14 cellular contexts compared by ENCODE assay signal in the genomic region with DNA sequence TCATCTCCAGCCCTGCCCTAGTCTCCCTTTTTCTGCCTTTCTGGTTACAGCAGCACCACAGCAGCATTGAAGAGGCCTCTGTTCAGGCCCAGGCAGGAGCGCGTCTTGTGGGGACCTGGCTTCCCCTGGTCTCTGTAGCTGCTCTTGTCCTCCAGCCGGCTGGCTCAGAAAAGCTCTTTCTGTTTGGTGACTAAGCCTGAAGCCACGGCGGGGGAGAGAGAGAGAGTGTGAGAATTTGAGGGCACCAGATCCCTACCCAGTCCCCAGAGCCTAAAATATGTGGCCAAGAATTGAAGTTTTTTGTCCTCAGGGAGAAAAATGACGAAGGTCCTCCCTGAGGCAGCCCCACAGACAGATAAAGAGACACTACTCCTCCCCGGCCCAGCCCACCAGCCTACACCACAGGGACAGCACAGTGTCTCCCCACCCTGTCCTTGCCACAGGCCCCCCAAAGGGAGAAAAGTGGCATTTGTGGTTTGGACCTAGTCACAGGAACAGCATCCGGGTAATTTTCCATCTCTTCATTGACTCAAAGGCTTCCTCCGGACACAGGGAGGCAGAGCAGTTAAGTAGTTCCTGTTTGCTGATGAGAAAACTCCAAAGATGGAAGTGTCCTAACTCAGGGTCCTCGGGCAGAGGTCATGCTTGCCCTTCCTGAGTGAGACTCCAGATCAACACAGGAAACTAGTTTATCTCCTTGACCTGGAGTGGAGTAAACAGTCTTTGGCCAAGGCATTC. TPM values are rescaled to one million over a fixed set of nuclear protein-coding genes. Genes with fewer than 3 reads are reported as not detected.
DNase-seq lines count a peak whose midpoint lies in the region; ATAC-seq, FAIRE-seq and TF ChIP-seq lines count a peak whose summit lies in the region.
"Had no signal": no experiment of that assay in that cellular context is flagged by ENCODE, and none has a peak within 500 bp of the region (broad histone marks: within the 10 kb centered on the region; RNA-seq: fewer than 3 reads in every experiment).

No MANE protein-coding gene starts in this region.

- peak overlapping the region; percentile 81 for H3K27ac Mint-ChIP-seq in osteocyte (ENCODE audit: unreplicated experiment)
- H3K27ac Mint-ChIP-seq in T-helper 2 cell treated with Interferon-gamma antibody and Interleukin-4, amounts not matched to agents 5 μg/mL and 100 μg/mL, for 36 hours: no peak overlapping the region
- H3K27ac Mint-ChIP-seq: activated T-helper 2 cell treated with anti-CD3 and anti-CD28 coated beads, Interferon-gamma antibody, Interleukin-2, Interleukin-4, amounts not matched to agents 10 μg/mL and 5 μg/mL and 100 μg/mL, durations not matched to agents 14 hours and 24 hours and 36 hours had no signal

- peaks cover 39% of the 10 kb centered on the region for H3K4me1 Mint-ChIP-seq in osteocyte (ENCODE audit: unreplicated experiment)
- H3K4me1 Mint-ChIP-seq in T-helper 2 cell treated with Interferon-gamma antibody and Interleukin-4, amounts not matched to agents 5 μg/mL and 100 μg/mL, for 36 hours (ENCODE audit: low read depth): no peaks in the 10 kb centered on the region

- H3K27ac ChIP-seq in epithelial cell of prostate: peak overlapping the region; percentile 33

- ATAC-seq in SK-N-SH treated with all-trans-retinoic acid at 6 μM for 48 hours (peak; percentile 62), HG02623 (IDR thresholded peaks at IDR 0.05; ENCODE audit: unreplicated experiment) (no peak)

- DNase-seq in ELF-1 (ENCODE audit: low read depth, low spot score) (peak; percentile 25), epithelial cell of prostate (ENCODE audit: low read depth, low spot score) (no peak), osteocyte (ENCODE audit: extremely low spot score, unreplicated experiment) (no peak), GM12891 (ENCODE audit: insufficient read length, low spot score) (no peak), superior temporal gyrus (ENCODE audit: extremely low spot score) (no peak)
- no peak for DNase-seq in T-helper 2 cell treated with Interferon-gamma antibody and Interleukin-4, amounts not matched to agents 5 μg/mL and 100 μg/mL, for 36 hours (ENCODE audit: low spot score)
- DNase-seq: DMS153, T-helper 2 cell had no signal

- no peak for FAIRE-seq in GM12891 (lab: Jason Lieb, UNC)
- FAIRE-seq: HTR-8/SVneo had no signal

- no peak for TF ChIP-seq POLR2A in GM12891 (IDR thresholded peaks at IDR 0.05; ENCODE audit: low read depth, low read length)

- no peaks in the 10 kb centered on the region for H3K27me3 Mint-ChIP-seq in osteocyte (ENCODE audit: unreplicated experiment)
- H3K27me3 Mint-ChIP-seq in T-helper 2 cell treated with Interferon-gamma antibody and Interleukin-4, amounts not matched to agents 5 μg/mL and 100 μg/mL, for 36 hours (ENCODE audit: low read depth): peaks cover 9% of the 10 kb centered on the region

- H3K36me3 Mint-ChIP-seq in osteocyte (ENCODE audit: unreplicated experiment): no peaks in the 10 kb centered on the region
- H3K36me3 Mint-ChIP-seq in T-helper 2 cell treated with Interferon-gamma antibody and Interleukin-4, amounts not matched to agents 5 μg/mL and 100 μg/mL, for 36 hours (ENCODE audit: low read depth): no peaks in the 10 kb centered on the region

- no peak overlapping the region for H3K4me3 Mint-ChIP-seq in osteocyte (ENCODE audit: unreplicated experiment)
- no peak overlapping the region for H3K4me3 Mint-ChIP-seq in T-helper 2 cell treated with Interferon-gamma antibody and Interleukin-4, amounts not matched to agents 5 μg/mL and 100 μg/mL, for 36 hours

- no peaks in the 10 kb centered on the region for H3K9me3 Mint-ChIP-seq in osteocyte (ENCODE audit: unreplicated experiment)
- H3K9me3 Mint-ChIP-seq in T-helper 2 cell treated with Interferon-gamma antibody and Interleukin-4, amounts not matched to agents 5 μg/mL and 100 μg/mL, for 36 hours: no peaks in the 10 kb centered on the region
- H3K9me3 Mint-ChIP-seq: activated T-helper 2 cell treated with anti-CD3 and anti-CD28 coated beads, Interferon-gamma antibody, Interleukin-2, Interleukin-4, amounts not matched to agents 10 μg/mL and 5 μg/mL and 100 μg/mL, durations not matched to agents 14 hours and 24 hours and 36 hours had no signal

- no peak for TF ChIP-seq CTCF in osteocyte (IDR thresholded peaks at IDR 0.05)

TF ChIP-seq in SK-N-SH treated with all-trans-retinoic acid at 6 μM for 48 hours, 23 proteins besides CTCF, POLR2A, EP300 and RAD21 (continues in another document):
- TF ChIP-seq, protein P1, sequence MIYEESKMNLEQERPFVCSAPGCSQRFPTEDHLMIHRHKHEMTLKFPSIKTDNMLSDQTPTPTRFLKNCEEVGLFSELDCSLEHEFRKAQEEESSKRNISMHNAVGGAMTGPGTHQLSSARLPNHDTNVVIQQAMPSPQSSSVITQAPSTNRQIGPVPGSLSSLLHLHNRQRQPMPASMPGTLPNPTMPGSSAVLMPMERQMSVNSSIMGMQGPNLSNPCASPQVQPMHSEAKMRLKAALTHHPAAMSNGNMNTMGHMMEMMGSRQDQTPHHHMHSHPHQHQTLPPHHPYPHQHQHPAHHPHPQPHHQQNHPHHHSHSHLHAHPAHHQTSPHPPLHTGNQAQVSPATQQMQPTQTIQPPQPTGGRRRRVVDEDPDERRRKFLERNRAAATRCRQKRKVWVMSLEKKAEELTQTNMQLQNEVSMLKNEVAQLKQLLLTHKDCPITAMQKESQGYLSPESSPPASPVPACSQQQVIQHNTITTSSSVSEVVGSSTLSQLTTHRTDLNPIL (CRISPR knock-in tag; IDR thresholded peaks at IDR 0.05; ENCODE audit: low read depth): no peak
- TF ChIP-seq GLIS3 (CRISPR knock-in tag; IDR thresholded peaks at IDR 0.05) (no peak), ESRRG (CRISPR knock-in tag; IDR thresholded peaks at IDR 0.05) (no peak), TOX (CRISPR knock-in tag; IDR thresholded peaks at IDR 0.05; ENCODE audit: borderline replicate concordance) (no peak), ZC3H10 (CRISPR knock-in tag; IDR thresholded peaks at IDR 0.05) (no peak), BACH2 (CRISPR knock-in tag; IDR thresholded peaks at IDR 0.05; ENCODE audit: borderline replicate concordance) (no peak), SNAI2 (CRISPR knock-in tag; IDR thresholded peaks at IDR 0.05) (no peak), OSR1 (CRISPR knock-in tag; IDR thresholded peaks at IDR 0.05) (no peak)
- TF ChIP-seq, protein P2, sequence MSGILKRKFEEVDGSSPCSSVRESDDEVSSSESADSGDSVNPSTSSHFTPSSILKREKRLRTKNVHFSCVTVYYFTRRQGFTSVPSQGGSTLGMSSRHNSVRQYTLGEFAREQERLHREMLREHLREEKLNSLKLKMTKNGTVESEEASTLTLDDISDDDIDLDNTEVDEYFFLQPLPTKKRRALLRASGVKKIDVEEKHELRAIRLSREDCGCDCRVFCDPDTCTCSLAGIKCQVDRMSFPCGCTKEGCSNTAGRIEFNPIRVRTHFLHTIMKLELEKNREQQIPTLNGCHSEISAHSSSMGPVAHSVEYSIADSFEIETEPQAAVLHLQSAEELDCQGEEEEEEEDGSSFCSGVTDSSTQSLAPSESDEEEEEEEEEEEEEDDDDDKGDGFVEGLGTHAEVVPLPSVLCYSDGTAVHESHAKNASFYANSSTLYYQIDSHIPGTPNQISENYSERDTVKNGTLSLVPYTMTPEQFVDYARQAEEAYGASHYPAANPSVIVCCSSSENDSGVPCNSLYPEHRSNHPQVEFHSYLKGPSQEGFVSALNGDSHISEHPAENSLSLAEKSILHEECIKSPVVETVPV (CRISPR knock-in tag; IDR thresholded peaks at IDR 0.05): no peak

TF ChIP-seq in GM12891, 5 proteins besides CTCF, POLR2A, EP300 and RAD21:
- TF ChIP-seq TAF1 (IDR thresholded peaks at IDR 0.05; ENCODE audit: low read depth, low read length) (no peak), POU2F2 (IDR thresholded peaks at IDR 0.05; ENCODE audit: low read depth, low read length) (no peak), SPI1 (IDR thresholded peaks at IDR 0.05; ENCODE audit: low read depth, low read length) (no peak), PAX5 (IDR thresholded peaks at IDR 0.05; ENCODE audit: insufficient read depth, low read length, severe bottlenecking) (no peak), POLR2AphosphoS5 (IDR thresholded peaks at IDR 0.05; ENCODE audit: low read depth, low read length) (no peak)

RNA-seq across cellular contexts. Expression of a gene that starts 13.3 kb away (rescaled TPM):
- 0.24 and 0.34 TPM in 2 replicates for total RNA-seq in osteocyte
- not detected for polyA plus RNA-seq in GM12891 (2012; ENCODE audit: low read depth, missing spikeins)
- total RNA-seq: activated T-helper 2 cell treated with anti-CD3 and anti-CD28 coated beads, Interferon-gamma antibody, Interleukin-2, Interleukin-4, amounts not matched to agents 10 μg/mL and 5 μg/mL and 100 μg/mL, durations not matched to agents 14 hours and 24 hours and 36 hours; epithelial cell of proximal tubule; NCI-H460 had no signal

RNA-seq across cellular contexts. Expression of a gene that starts 33.9 kb away (rescaled TPM):
- 0.81 and 0.84 TPM in 2 replicates for total RNA-seq in osteocyte
- 0.01 TPM for polyA plus RNA-seq in GM12891 (2012; ENCODE audit: low read depth, missing spikeins)
- total RNA-seq: activated T-helper 2 cell treated with anti-CD3 and anti-CD28 coated beads, Interferon-gamma antibody, Interleukin-2, Interleukin-4, amounts not matched to agents 10 μg/mL and 5 μg/mL and 100 μg/mL, durations not matched to agents 14 hours and 24 hours and 36 hours; epithelial cell of proximal tubule; NCI-H460 had no signal
